9 cellular contexts compared by ENCODE assay signal in the genomic region with DNA sequence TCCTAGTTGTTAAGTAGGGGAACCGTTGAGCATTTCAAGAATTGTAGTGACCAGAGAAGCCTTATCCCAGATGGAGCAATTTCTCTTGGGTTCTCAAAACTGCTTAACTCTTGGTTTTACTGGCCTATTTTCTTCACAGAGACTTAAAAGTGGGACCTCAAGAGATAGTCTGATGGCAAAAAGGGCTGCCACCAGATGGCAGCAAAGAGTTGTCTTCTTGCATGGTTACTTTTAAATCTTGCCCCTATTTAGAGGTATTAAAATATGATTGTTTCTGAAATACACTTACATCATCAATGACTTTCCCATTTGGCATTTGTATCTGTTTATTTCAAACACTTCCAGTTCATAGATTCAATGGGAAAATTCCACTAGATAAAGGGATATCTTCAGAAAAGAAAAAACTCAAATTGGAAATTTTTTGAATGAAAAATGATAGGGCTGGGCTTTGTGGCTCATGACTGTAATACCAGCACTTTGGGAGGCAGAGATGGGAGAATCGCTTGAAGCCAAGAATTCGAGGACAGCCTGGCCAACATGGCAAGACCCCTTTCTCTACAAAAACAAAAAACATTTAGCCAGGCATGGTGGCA.
DNase-seq lines count a peak whose midpoint lies in the region; ATAC-seq, FAIRE-seq and TF ChIP-seq lines count a peak whose summit lies in the region.
"Had no signal": no experiment of that assay in that cellular context is flagged by ENCODE, and none has a peak within 500 bp of the region (broad histone marks: within the 10 kb centered on the region; RNA-seq: fewer than 3 reads in every experiment).

No MANE protein-coding gene starts in this region.

- H3K27me3 Mint-ChIP-seq in endodermal cell (ENCODE audit: insufficient read depth): no peaks in the 10 kb centered on the region

- H3K9me3 ChIP-seq in RWPE2 (ENCODE audit: severe bottlenecking) (no peaks in the 10 kb centered on the region), endodermal cell (ENCODE audit: control insufficient read depth, low read length) (no peaks in the 10 kb centered on the region), uterus (no peaks in the 10 kb centered on the region)

- no peaks in the 10 kb centered on the region for H3K4me1 Mint-ChIP-seq in endodermal cell
- H3K4me1 Mint-ChIP-seq: memory B cell had no signal

- intact Hi-C loops in uterus (cut with DNase I; ENCODE audit: low total_unique reads): no loop called here

- H3K4me3 ChIP-seq in AG10803 (ENCODE audit: low read length) (no peak overlapping the region), RWPE2 (ENCODE audit: severe bottlenecking) (no peak overlapping the region), endodermal cell (ENCODE audit: low read length) (no peak overlapping the region), uterus (no peak overlapping the region)
- H3K4me3 ChIP-seq in Jurkat, Clone E6-1 (ENCODE audit: low read length): no peak overlapping the region

- H3K4me3 Mint-ChIP-seq in endodermal cell: no peak overlapping the region
- H3K4me3 Mint-ChIP-seq: memory B cell had no signal

- H3K36me3 Mint-ChIP-seq in endodermal cell (ENCODE audit: low read depth): no peaks in the 10 kb centered on the region
- H3K36me3 Mint-ChIP-seq: memory B cell had no signal

- H3K27me3 ChIP-seq in RWPE2 (ENCODE audit: insufficient read depth, poor library complexity, severe bottlenecking) (no peaks in the 10 kb centered on the region), endodermal cell (ENCODE audit: control insufficient read depth, insufficient read depth, low read length, poor library complexity, severe bottlenecking) (no peaks in the 10 kb centered on the region), uterus (no peaks in the 10 kb centered on the region)

- H3K36me3 ChIP-seq in RWPE2 (ENCODE audit: low read depth) (no peaks in the 10 kb centered on the region), endodermal cell (ENCODE audit: control insufficient read depth, insufficient read depth, low read length) (no peaks in the 10 kb centered on the region), uterus (no peaks in the 10 kb centered on the region)

- 76% methylated on average over 3 of the region's 3 CpGs; no CpG with 5 or more reads in 1 of the 2 experiments for WGBS in endodermal cell (ENCODE audit: insufficient coverage in 1 of 2, insufficient read length in 1 of 2), 2 experiments

- no peaks in the 10 kb centered on the region for H3K4me1 ChIP-seq in RWPE2 (ENCODE audit: insufficient read depth, poor library complexity, severe bottlenecking)
- H3K4me1 ChIP-seq in endodermal cell (ENCODE audit: control insufficient read depth, insufficient read depth, low read length): no peaks in the 10 kb centered on the region
- H3K4me1 ChIP-seq in uterus: no peaks in the 10 kb centered on the region

- no peak overlapping the region for H3K27ac Mint-ChIP-seq in endodermal cell
- H3K27ac Mint-ChIP-seq: memory B cell had no signal

- FAIRE-seq in GM12892 (lab: Jason Lieb, UNC): peak; percentile 77

- H3K27ac ChIP-seq in RWPE2 (ENCODE audit: poor library complexity, severe bottlenecking): no peak overlapping the region
- H3K27ac ChIP-seq in endodermal cell (ENCODE audit: low read depth, low read length): no peak overlapping the region
- no peak overlapping the region for H3K27ac ChIP-seq in uterus

- DNase-seq in AG10803 (ENCODE audit: low read depth) (peak; percentile 55), GM12892 (ENCODE audit: insufficient read length) (peak; percentile 19), RWPE2 (ENCODE audit: low spot score) (no peak), endodermal cell (peak; percentile 90), midbrain (lab: John Stamatoyannopoulos, UW) (peak; percentile 64), uterus (peak; percentile 23 to 40)
- peak; percentile 55 for DNase-seq in Jurkat, Clone E6-1 (ENCODE audit: low read depth, low spot score)

- ATAC-seq in RWPE2 (ENCODE audit: low read depth) (peak; percentile 58), GM21423 (IDR thresholded peaks at IDR 0.05; ENCODE audit: unreplicated experiment) (no peak)

- TF ChIP-seq CTCF in AG10803 (conservative IDR thresholded peaks at IDR 0.05; ENCODE audit: low read length) (peak; percentile 73), RWPE2 (IDR thresholded peaks at IDR 0.05; ENCODE audit: poor library complexity, severe bottlenecking) (peak; percentile 87), endodermal cell (conservative IDR thresholded peaks at IDR 0.05) (peak; percentile 94), uterus (IDR thresholded peaks at IDR 0.05) (peak; percentile 31 to 61 (median 50))

- no peak for TF ChIP-seq POLR2A in GM12892 (IDR thresholded peaks at IDR 0.05; ENCODE audit: low read depth, low read length)
- TF ChIP-seq POLR2A in uterus (IDR thresholded peaks at IDR 0.05): no peak

- no peaks in the 10 kb centered on the region for H3K9me3 Mint-ChIP-seq in endodermal cell
- H3K9me3 Mint-ChIP-seq: memory B cell had no signal

- H3K9ac ChIP-seq in endodermal cell (ENCODE audit: extremely low read depth, low read length, poor library complexity, severe bottlenecking): no peak overlapping the region
